ENCODE assay signal across 21 cellular contexts in the genomic region with DNA sequence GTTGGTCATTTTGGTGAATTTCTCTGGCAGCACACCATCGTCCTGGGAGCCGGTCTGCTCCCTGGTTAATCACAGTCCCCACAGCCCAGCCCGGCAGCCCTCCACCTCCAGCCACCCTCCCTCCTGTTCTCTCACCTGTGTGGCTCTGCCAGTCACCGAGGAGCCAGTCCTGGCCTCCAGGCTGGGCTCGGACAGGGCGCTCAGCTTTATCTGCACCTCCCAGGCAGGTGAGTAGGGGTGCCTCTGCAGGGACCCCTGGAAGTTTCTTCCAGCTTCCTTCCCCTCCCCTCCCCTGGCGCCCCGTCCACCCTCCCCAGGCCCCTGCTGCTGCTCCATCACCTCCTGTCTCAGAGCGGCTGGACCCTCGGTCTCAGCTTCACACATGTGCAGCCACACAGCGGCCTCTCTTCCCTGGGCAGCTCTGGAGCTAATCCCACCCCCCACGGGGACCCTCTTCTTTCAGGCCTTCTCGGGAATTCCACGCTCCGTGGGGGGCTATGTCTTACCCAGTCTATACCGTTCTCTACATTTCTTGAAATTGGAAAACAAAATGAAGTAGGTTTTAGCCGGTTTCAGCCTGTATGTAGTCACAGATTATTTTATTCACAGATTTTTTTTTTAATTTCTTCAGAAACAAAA.
"Had no signal": no experiment of that assay in that cellular context is flagged by ENCODE, and none has a peak within 500 bp of the region (broad histone marks: within the 10 kb centered on the region; RNA-seq: fewer than 3 reads in every experiment).

No MANE protein-coding gene starts in this region.

- ATAC-seq: left lung; lower lobe of right lung; pancreas; right cardiac atrium; stimulated activated naive B cell treated with anti-CD40 and anti-IgM and Interleukin-4, amounts not matched to agents 10 μg/mL and 1 μg/mL and 100 μg/mL, for 72 hours; stimulated activated naive CD8-positive, alpha-beta T cell treated with anti-CD3 and anti-CD28 coated beads, Interleukin-15, amount 100 ng/mL, for 72 hours; upper lobe of right lung had no signal

- H3K79me2 ChIP-seq: hepatocyte had no signal

- H3K4me1 Mint-ChIP-seq: stimulated activated naive B cell treated with anti-CD40 and anti-IgM and Interleukin-4, amounts not matched to agents 10 μg/mL and 1 μg/mL and 100 μg/mL, for 72 hours; stimulated activated naive CD8-positive, alpha-beta T cell treated with anti-CD3 and anti-CD28 coated beads, Interleukin-15, amount 100 ng/mL, for 72 hours had no signal

- H3K27ac Mint-ChIP-seq: memory B cell; nephron progenitor cell; progenitor cell of endocrine pancreas; stimulated activated naive B cell treated with anti-CD40 and anti-IgM and Interleukin-4, amounts not matched to agents 10 μg/mL and 1 μg/mL and 100 μg/mL, for 72 hours; stimulated activated naive CD8-positive, alpha-beta T cell treated with anti-CD3 and anti-CD28 coated beads, Interleukin-15, amount 100 ng/mL, for 72 hours had no signal

- H3K27me3 ChIP-seq: hepatocyte, pancreas, testis, tibial nerve, upper lobe of right lung, vagina had no signal

- H3K9me3 Mint-ChIP-seq: nephron progenitor cell; stimulated activated naive CD8-positive, alpha-beta T cell treated with anti-CD3 and anti-CD28 coated beads, Interleukin-15, amount 100 ng/mL, for 72 hours had no signal

- H3K36me3 Mint-ChIP-seq: memory B cell; stimulated activated naive B cell treated with anti-CD40 and anti-IgM and Interleukin-4, amounts not matched to agents 10 μg/mL and 1 μg/mL and 100 μg/mL, for 72 hours had no signal

- H3K4me2 ChIP-seq: hepatocyte had no signal

- H3K4me3 ChIP-seq: hepatocyte, left lung, lower lobe of right lung, pancreas, testis, tibial nerve, upper lobe of right lung, vagina had no signal

- DNase-seq: dermis blood vessel endothelial cell; effector CD4-positive, alpha-beta T cell; foreskin melanocyte; lower lobe of right lung; midbrain; nephron progenitor cell; nucleus accumbens; right cardiac atrium; small intestine; stimulated activated CD4-positive, alpha-beta T cell treated with anti-CD3 and anti-CD28 coated beads, Interleukin-4, amount 100 ng/mL, for 1 hour; stimulated activated naive B cell treated with anti-CD40 and anti-IgM and Interleukin-4, amounts not matched to agents 10 μg/mL and 1 μg/mL and 100 μg/mL, for 72 hours; stimulated activated naive CD8-positive, alpha-beta T cell treated with anti-CD3 and anti-CD28 coated beads, Interleukin-15, amount 100 ng/mL, for 72 hours; testis had no signal

- H3K4me1 ChIP-seq: left lung, lower lobe of right lung, pancreas, testis, tibial nerve, upper lobe of right lung, vagina had no signal

- H3K36me3 ChIP-seq: left lung, lower lobe of right lung, pancreas, tibial nerve, upper lobe of right lung, vagina had no signal

- H2AFZ ChIP-seq: hepatocyte had no signal

- H3K4me3 Mint-ChIP-seq: memory B cell; nephron progenitor cell; stimulated activated naive B cell treated with anti-CD40 and anti-IgM and Interleukin-4, amounts not matched to agents 10 μg/mL and 1 μg/mL and 100 μg/mL, for 72 hours; stimulated activated naive CD8-positive, alpha-beta T cell treated with anti-CD3 and anti-CD28 coated beads, Interleukin-15, amount 100 ng/mL, for 72 hours had no signal

- H3K9me3 ChIP-seq: left lung, lower lobe of right lung, pancreas, testis, upper lobe of right lung, vagina had no signal

- H3K27ac ChIP-seq: hepatocyte, left lung, lower lobe of right lung, pancreas, testis, tibial nerve, upper lobe of right lung, vagina had no signal
